8 cellular contexts compared by ENCODE assay signal in genomic region chr4:4289575-4289929, GRCh38. TPM values are rescaled to one million over a fixed set of nuclear protein-coding genes. Genes with fewer than 3 reads are reported as not detected.
A peak's percentile ranks its signal among the peaks of the same experiment; 100 is the strongest.
DNase-seq lines count a peak whose midpoint lies in the region; ATAC-seq and TF ChIP-seq lines count a peak whose summit lies in the region.

No MANE protein-coding gene starts in this region.

- TF ChIP-seq CTCF in HFF-Myc (IDR thresholded peaks at IDR 0.05; ENCODE audit: low read depth, low read length, missing control alignments): no peak
- no peak for TF ChIP-seq CTCF in RWPE2 (IDR thresholded peaks at IDR 0.05; ENCODE audit: poor library complexity, severe bottlenecking)
- TF ChIP-seq CTCF in fibroblast of the aortic adventitia (IDR thresholded peaks at IDR 0.05; ENCODE audit: insufficient read depth, low read length): no peak

- ATAC-seq in GM18499 (IDR thresholded peaks at IDR 0.05; ENCODE audit: insufficient read depth, unreplicated experiment) (peak; percentile 11), RWPE2 (ENCODE audit: low read depth) (peak; percentile 40), sciatic nerve (peak; percentile 24)

- H3K4me3 ChIP-seq in HFF-Myc (replicated peaks; ENCODE audit: low read depth, low read length) (peak overlapping the region; percentile 97), RWPE2 (ENCODE audit: severe bottlenecking) (peak overlapping the region; percentile 65), fibroblast of the aortic adventitia (ENCODE audit: low read depth, low read length) (peak overlapping the region; percentile 91)

- DNase-seq in HFF-Myc (ENCODE audit: extremely low read depth, low read depth) (no peak), RWPE2 (ENCODE audit: low spot score) (no peak), fibroblast of the aortic adventitia (ENCODE audit: low read depth) (no peak), sciatic nerve (ENCODE audit: low spot score) (no peak), NCI-H526 (lab: John Stamatoyannopoulos, UW) (no peak), anterior cingulate cortex (lab: John Stamatoyannopoulos, UW) (no peak), HUDEP-2 (lab: John Stamatoyannopoulos, UW; ENCODE audit: unreplicated experiment in 76 of 76) (no peak)

- H3K27me3 ChIP-seq in RWPE2 (ENCODE audit: insufficient read depth, poor library complexity, severe bottlenecking): no peaks in the 10 kb centered on the region

- H3K9me3 ChIP-seq in RWPE2 (ENCODE audit: severe bottlenecking): no peaks in the 10 kb centered on the region

- no peak overlapping the region for H3K27ac ChIP-seq in RWPE2 (ENCODE audit: poor library complexity, severe bottlenecking)

- intact Hi-C loops in sciatic nerve (cut with DNase I): no loop called here

- H3K4me1 ChIP-seq in RWPE2 (ENCODE audit: insufficient read depth, poor library complexity, severe bottlenecking): peaks cover 16% of the 10 kb centered on the region

- peaks cover 18% of the 10 kb centered on the region for H3K36me3 ChIP-seq in RWPE2 (ENCODE audit: low read depth)

RNA-seq across cellular contexts. Expression of gene LYAR, which starts 0.4 kb away (rescaled TPM):
- total RNA-seq in fibroblast of the aortic adventitia (ENCODE audit: low replicate concordance) (14.0 and 16.4 TPM in 2 replicates), sciatic nerve (12.7 TPM)

RNA-seq across cellular contexts. Expression of gene ZBTB49, which starts 0.5 kb away (rescaled TPM):
- total RNA-seq in fibroblast of the aortic adventitia (ENCODE audit: low replicate concordance) (6.8 and 14.5 TPM in 2 replicates), sciatic nerve (12.3 TPM)

RNA-seq across cellular contexts. Expression of gene TMEM128, which starts 41.5 kb away (rescaled TPM):
- total RNA-seq in fibroblast of the aortic adventitia (ENCODE audit: low replicate concordance) (20.4 and 28.7 TPM in 2 replicates), sciatic nerve (21.1 TPM)
